In the genomic region with DNA sequence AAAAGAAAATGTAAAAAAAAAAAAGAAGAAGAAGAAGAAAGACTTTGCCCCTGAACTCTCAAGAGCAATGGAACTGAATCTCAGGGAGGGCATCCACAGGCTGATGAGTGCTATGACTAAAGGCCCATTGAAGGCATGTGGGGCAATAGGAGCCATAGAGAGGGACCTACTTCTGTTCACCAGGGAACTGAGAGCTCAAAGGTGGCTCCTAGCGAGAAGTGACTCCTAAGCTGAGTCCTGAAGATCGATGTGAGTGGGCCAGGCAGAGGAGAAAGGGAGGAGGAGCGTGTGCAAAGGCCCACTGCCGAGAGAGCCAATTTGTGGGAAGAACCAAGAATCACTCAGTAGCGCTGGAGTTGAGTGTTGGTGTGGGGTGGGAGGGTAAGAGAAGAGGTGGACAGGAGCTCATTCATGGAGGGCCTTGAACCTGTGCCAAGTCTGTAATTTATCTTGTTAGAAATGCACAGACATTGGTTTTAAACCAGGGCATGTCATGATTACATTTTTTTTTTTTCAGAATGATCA, we compare ENCODE assay signal across 1 cellular context.
TF ChIP-seq lines count a peak whose summit lies in the region.

No MANE protein-coding gene starts in this region.

TF ChIP-seq in H1, 55 proteins besides CTCF, POLR2A, EP300 and RAD21:
- TF ChIP-seq CBX8 (IDR thresholded peaks at IDR 0.05; ENCODE audit: borderline replicate concordance, low read depth, low read length), result no peak
- no peak for TF ChIP-seq KDM1A (IDR thresholded peaks at IDR 0.05; ENCODE audit: borderline replicate concordance, low read length)
- TF ChIP-seq CHD1 (IDR thresholded peaks at IDR 0.05; ENCODE audit: low read depth, low read length), result no peak
- no peak for TF ChIP-seq KDM4A (IDR thresholded peaks at IDR 0.05; ENCODE audit: low read depth, low read length, severe bottlenecking)
- TF ChIP-seq CHD2 (IDR thresholded peaks at IDR 0.05; ENCODE audit: low read length), result no peak
- TF ChIP-seq KDM5A (IDR thresholded peaks at IDR 0.05; ENCODE audit: low read length), result no peak
- TF ChIP-seq, protein P1, sequence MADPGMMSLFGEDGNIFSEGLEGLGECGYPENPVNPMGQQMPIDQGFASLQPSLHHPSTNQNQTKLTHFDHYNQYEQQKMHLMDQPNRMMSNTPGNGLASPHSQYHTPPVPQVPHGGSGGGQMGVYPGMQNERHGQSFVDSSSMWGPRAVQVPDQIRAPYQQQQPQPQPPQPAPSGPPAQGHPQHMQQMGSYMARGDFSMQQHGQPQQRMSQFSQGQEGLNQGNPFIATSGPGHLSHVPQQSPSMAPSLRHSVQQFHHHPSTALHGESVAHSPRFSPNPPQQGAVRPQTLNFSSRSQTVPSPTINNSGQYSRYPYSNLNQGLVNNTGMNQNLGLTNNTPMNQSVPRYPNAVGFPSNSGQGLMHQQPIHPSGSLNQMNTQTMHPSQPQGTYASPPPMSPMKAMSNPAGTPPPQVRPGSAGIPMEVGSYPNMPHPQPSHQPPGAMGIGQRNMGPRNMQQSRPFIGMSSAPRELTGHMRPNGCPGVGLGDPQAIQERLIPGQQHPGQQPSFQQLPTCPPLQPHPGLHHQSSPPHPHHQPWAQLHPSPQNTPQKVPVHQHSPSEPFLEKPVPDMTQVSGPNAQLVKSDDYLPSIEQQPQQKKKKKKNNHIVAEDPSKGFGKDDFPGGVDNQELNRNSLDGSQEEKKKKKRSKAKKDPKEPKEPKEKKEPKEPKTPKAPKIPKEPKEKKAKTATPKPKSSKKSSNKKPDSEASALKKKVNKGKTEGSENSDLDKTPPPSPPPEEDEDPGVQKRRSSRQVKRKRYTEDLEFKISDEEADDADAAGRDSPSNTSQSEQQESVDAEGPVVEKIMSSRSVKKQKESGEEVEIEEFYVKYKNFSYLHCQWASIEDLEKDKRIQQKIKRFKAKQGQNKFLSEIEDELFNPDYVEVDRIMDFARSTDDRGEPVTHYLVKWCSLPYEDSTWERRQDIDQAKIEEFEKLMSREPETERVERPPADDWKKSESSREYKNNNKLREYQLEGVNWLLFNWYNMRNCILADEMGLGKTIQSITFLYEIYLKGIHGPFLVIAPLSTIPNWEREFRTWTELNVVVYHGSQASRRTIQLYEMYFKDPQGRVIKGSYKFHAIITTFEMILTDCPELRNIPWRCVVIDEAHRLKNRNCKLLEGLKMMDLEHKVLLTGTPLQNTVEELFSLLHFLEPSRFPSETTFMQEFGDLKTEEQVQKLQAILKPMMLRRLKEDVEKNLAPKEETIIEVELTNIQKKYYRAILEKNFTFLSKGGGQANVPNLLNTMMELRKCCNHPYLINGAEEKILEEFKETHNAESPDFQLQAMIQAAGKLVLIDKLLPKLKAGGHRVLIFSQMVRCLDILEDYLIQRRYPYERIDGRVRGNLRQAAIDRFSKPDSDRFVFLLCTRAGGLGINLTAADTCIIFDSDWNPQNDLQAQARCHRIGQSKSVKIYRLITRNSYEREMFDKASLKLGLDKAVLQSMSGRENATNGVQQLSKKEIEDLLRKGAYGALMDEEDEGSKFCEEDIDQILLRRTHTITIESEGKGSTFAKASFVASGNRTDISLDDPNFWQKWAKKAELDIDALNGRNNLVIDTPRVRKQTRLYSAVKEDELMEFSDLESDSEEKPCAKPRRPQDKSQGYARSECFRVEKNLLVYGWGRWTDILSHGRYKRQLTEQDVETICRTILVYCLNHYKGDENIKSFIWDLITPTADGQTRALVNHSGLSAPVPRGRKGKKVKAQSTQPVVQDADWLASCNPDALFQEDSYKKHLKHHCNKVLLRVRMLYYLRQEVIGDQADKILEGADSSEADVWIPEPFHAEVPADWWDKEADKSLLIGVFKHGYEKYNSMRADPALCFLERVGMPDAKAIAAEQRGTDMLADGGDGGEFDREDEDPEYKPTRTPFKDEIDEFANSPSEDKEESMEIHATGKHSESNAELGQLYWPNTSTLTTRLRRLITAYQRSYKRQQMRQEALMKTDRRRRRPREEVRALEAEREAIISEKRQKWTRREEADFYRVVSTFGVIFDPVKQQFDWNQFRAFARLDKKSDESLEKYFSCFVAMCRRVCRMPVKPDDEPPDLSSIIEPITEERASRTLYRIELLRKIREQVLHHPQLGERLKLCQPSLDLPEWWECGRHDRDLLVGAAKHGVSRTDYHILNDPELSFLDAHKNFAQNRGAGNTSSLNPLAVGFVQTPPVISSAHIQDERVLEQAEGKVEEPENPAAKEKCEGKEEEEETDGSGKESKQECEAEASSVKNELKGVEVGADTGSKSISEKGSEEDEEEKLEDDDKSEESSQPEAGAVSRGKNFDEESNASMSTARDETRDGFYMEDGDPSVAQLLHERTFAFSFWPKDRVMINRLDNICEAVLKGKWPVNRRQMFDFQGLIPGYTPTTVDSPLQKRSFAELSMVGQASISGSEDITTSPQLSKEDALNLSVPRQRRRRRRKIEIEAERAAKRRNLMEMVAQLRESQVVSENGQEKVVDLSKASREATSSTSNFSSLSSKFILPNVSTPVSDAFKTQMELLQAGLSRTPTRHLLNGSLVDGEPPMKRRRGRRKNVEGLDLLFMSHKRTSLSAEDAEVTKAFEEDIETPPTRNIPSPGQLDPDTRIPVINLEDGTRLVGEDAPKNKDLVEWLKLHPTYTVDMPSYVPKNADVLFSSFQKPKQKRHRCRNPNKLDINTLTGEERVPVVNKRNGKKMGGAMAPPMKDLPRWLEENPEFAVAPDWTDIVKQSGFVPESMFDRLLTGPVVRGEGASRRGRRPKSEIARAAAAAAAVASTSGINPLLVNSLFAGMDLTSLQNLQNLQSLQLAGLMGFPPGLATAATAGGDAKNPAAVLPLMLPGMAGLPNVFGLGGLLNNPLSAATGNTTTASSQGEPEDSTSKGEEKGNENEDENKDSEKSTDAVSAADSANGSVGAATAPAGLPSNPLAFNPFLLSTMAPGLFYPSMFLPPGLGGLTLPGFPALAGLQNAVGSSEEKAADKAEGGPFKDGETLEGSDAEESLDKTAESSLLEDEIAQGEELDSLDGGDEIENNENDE (IDR thresholded peaks at IDR 0.05; ENCODE audit: insufficient replicate concordance, low read length), result no peak
- no peak for TF ChIP-seq BCL11A (IDR thresholded peaks at IDR 0.05; ENCODE audit: low read depth in 2 of 2, low read length in 2 of 2)
- TF ChIP-seq GABPA (IDR thresholded peaks at IDR 0.05; ENCODE audit: borderline replicate concordance, insufficient read depth, low read length), result no peak
- TF ChIP-seq, protein P2, sequence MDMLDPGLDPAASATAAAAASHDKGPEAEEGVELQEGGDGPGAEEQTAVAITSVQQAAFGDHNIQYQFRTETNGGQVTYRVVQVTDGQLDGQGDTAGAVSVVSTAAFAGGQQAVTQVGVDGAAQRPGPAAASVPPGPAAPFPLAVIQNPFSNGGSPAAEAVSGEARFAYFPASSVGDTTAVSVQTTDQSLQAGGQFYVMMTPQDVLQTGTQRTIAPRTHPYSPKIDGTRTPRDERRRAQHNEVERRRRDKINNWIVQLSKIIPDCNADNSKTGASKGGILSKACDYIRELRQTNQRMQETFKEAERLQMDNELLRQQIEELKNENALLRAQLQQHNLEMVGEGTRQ (IDR thresholded peaks at IDR 0.05; ENCODE audit: low read length), result no peak
- no peak for TF ChIP-seq RNF2 (IDR thresholded peaks at IDR 0.05; ENCODE audit: borderline replicate concordance, low read depth, low read length, missing control alignments, poor library complexity, severe bottlenecking)
- TF ChIP-seq EZH2 (IDR thresholded peaks at IDR 0.05; ENCODE audit: low read depth, low read length, severe bottlenecking), result no peak
- no peak for TF ChIP-seq CREB1 (IDR thresholded peaks at IDR 0.05)
- TF ChIP-seq RXRA (IDR thresholded peaks at IDR 0.05; ENCODE audit: insufficient read depth, low read depth, low read length), result no peak
- TF ChIP-seq GTF2F1 (IDR thresholded peaks at IDR 0.05; ENCODE audit: borderline replicate concordance, low read depth, low read length), result no peak
